Comparison of ENCODE assay signal across 2 cellular contexts in genomic region chr1:235974616-235975015, GRCh38.
TF ChIP-seq lines count a peak whose summit lies in the region.

No MANE protein-coding gene starts in this region.

TF ChIP-seq in SK-N-SH treated with all-trans-retinoic acid at 6 μM for 48 hours, 23 proteins besides CTCF, POLR2A, EP300 and RAD21 (continued from another document):
- TF ChIP-seq ZNF565 (CRISPR knock-in tag; conservative IDR thresholded peaks at IDR 0.05; ENCODE audit: low read depth) (no peak), SNAI2 (CRISPR knock-in tag; IDR thresholded peaks at IDR 0.05) (no peak), PATZ1 (CRISPR knock-in tag; IDR thresholded peaks at IDR 0.05; ENCODE audit: borderline replicate concordance) (no peak), ISL1 (CRISPR knock-in tag; IDR thresholded peaks at IDR 0.05) (no peak), CREB5 (CRISPR knock-in tag; IDR thresholded peaks at IDR 0.05; ENCODE audit: low read depth) (no peak), PPARA (CRISPR knock-in tag; IDR thresholded peaks at IDR 0.05; ENCODE audit: borderline replicate concordance) (no peak)

TF ChIP-seq in GM23338, 12 proteins besides CTCF, POLR2A, EP300 and RAD21 (continued from another document):
- TF ChIP-seq POLR2AphosphoS5 (IDR thresholded peaks at IDR 0.05; ENCODE audit: low read depth) (no peak), ZNF114 (CRISPR knock-in tag; IDR thresholded peaks at IDR 0.05) (no peak), EZH2 (IDR thresholded peaks at IDR 0.05; ENCODE audit: low read depth, unreplicated experiment) (no peak)
